In genomic region chr3:15099364-15100098, GRCh38 we compare ENCODE assay signal across 8 cellular contexts. TPM values are rescaled to one million over a fixed set of nuclear protein-coding genes. Genes with fewer than 3 reads are reported as not detected.
DNase-seq lines count a peak whose midpoint lies in the region; ATAC-seq and TF ChIP-seq lines count a peak whose summit lies in the region.

No MANE protein-coding gene starts in this region.

- in situ Hi-C loops in KBM-7 (cut with MboI; ENCODE audit: low pct_unique_long_range_greater_than_20kb, low sequenced_read_pairs), result loop anchor here (25.0 kb wide), 1 partner anchor 288 kb away; no protein-coding TSS in a partner anchor

- intact Hi-C loops in dorsolateral prefrontal cortex (cut with DNase I), result loop anchor here (1.0 to 10.0 kb wide), 9 partner anchors 34 to 455 kb away; partner anchors contain the start of genes CCDC174 (in 2 of the 2), NR2C2 (in 2 of the 2), CAPN7 (in 1 of the 2) and MRPS25 (in 1 of the 2)

- H3K27ac ChIP-seq in dorsolateral prefrontal cortex, result peak overlapping the region in 57 of 59 donors; percentile 27 to 95 (median 87)
- peak overlapping the region; percentile 82 for H3K27ac ChIP-seq in muscle layer of colon (ENCODE audit: low read depth, low read length)

- H3K4me3 ChIP-seq in dorsolateral prefrontal cortex, result peak overlapping the region; percentile 70 to 99 (median 90)
- peak overlapping the region; percentile 51 to 100 for H3K4me3 ChIP-seq in muscle layer of colon (ENCODE audit: low read depth in 1 of 2, low read length in 2 of 2)

- peaks cover 8% of the 10 kb centered on the region for H3K4me1 ChIP-seq in ES-I3 (ENCODE audit: insufficient read depth, low read length)
- H3K4me1 ChIP-seq in muscle layer of colon (ENCODE audit: insufficient read depth, low read length), result peaks cover 28% of the 10 kb centered on the region

- DNase-seq in HEK293T (ENCODE audit: extremely low spot score), result no peak
- DNase-seq in RPMI7951 (ENCODE audit: low read depth), result peak; percentile 15
- peak in 3 of 10 donors; percentile 19 to 52 (median 33) for DNase-seq in dorsolateral prefrontal cortex
- DNase-seq in KBM-7, result no peak
- DNase-seq in SHP77 treated with DMSO at 0.1 percent for 48 hours (lab: John Stamatoyannopoulos, UW), result no peak

- CTCF ChIA-PET in HEK293T (lab: Yijun Ruan, JAX), result interaction anchor here (1.8 kb wide), 1 partner anchor 9 kb away, joined by 6 read pairs; no protein-coding TSS in a partner anchor

- H3K9ac ChIP-seq in ES-I3 (ENCODE audit: low read depth, low read length) (peak overlapping the region; percentile 98), muscle layer of colon (ENCODE audit: low read length) (peak overlapping the region; percentile 77)

- H3K36me3 ChIP-seq in ES-I3 (ENCODE audit: insufficient read depth, low read length) (0 out of 2 replicates have a peak, but pooled peaks cover 4% of the 10 kb centered on the region), muscle layer of colon (ENCODE audit: insufficient read depth, low read length) (peaks cover 17% of the 10 kb centered on the region)

- POLR2A ChIA-PET in HEK293T (lab: Yijun Ruan, JAX), result interaction anchor here (0.7 to 2.3 kb wide), 13 partner anchors 9 to 448 kb away, joined by 3 to 10 read pairs (median 3); partner anchors contain the start of genes CAPN7, CCDC174, MRPS25 and NR2C2

- no peaks in the 10 kb centered on the region for H3K27me3 ChIP-seq in dorsolateral prefrontal cortex
- no peaks in the 10 kb centered on the region for H3K27me3 ChIP-seq in muscle layer of colon (ENCODE audit: control insufficient read depth in 1 of 2, insufficient read depth in 2 of 2, low read length in 2 of 2)

- no peak for ATAC-seq in HG02623 (IDR thresholded peaks at IDR 0.05; ENCODE audit: unreplicated experiment)

- no peak for TF ChIP-seq CTCF in dorsolateral prefrontal cortex (IDR thresholded peaks at IDR 0.05 in 54 of 56, conservative IDR thresholded peaks at IDR 0.05 in 2 of 56; ENCODE audit: low read depth in 1 of 56, partially characterized antibody in 56 of 56)

- H3K9me3 ChIP-seq in ES-I3 (ENCODE audit: control insufficient read depth, insufficient read depth, low read length) (no peaks in the 10 kb centered on the region), muscle layer of colon (ENCODE audit: low read length) (no peaks in the 10 kb centered on the region)

TF ChIP-seq in HEK293T, 16 proteins besides CTCF, POLR2A, EP300 and RAD21:
- no peak for TF ChIP-seq CTBP1 (IDR thresholded peaks at IDR 0.05; ENCODE audit: borderline replicate concordance)
- TF ChIP-seq L3MBTL2 (conservative IDR thresholded peaks at IDR 0.05), result peak; percentile 36; the same call in 1 of the 2 replicates
- no peak for TF ChIP-seq PKNOX1 (IDR thresholded peaks at IDR 0.05)
- no peak for TF ChIP-seq LEF1 (IDR thresholded peaks at IDR 0.05; ENCODE audit: borderline replicate concordance)
TF ChIP-seq in HEK293T: peak in this region for 1.

RNA-seq across cellular contexts. Expression of gene RBSN, which starts 0.6 kb away (rescaled TPM):
- 9.6 and 12.9 TPM in 2 replicates for total RNA-seq in RPMI7951 (2014; rRNA removed; shearing (Covaris generic))
- 10 to 100 TPM; 39.4 to 74.3 (median 61.4) TPM for total RNA-seq in dorsolateral prefrontal cortex

RNA-seq across cellular contexts. Expression of gene MRPS25, which starts 34.4 kb away (rescaled TPM):
- 11.3 and 20.8 TPM in 2 replicates for total RNA-seq in RPMI7951 (2014; rRNA removed; shearing (Covaris generic))
- 100 to 1,000 TPM in 5 of 120 experiments, 10 to 100 TPM in 115; 54.3 to 115 (median 83.0) TPM for total RNA-seq in dorsolateral prefrontal cortex
